9 cellular contexts compared by ENCODE assay signal in the genomic region with DNA sequence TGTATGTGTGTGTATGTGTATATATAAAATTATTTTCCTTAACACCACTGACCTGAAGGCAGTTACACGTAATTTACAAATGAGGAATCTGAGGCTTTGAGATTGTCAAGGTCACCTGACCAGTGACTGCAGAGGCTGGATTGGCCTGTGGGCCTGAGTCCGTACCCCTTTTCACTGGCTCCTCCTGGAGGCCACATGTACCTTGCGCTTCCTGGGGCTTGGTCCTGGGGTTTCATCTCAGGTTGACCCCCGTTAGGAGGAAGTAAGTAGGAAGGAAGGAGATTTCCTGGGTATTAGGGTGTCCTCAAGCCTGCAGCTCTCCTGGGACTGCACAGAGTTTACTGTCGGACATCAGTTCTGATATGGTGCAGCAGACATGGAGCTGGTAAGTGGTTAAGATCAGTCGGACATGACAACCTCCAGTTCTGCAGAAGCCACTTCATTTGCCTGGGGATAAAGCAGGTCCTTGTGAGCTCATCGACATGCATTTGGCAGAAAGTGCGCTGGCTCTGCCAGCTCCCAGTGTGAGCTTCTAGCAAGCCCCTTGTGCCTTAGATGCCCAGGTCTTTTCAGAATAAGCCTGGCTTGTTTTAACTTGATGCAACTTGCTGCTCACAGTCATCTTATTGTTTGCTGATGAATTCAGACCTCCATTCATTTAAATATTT.
DNase-seq lines count a peak whose midpoint lies in the region; ATAC-seq and TF ChIP-seq lines count a peak whose summit lies in the region.
"Had no signal": no experiment of that assay in that cellular context is flagged by ENCODE, and none has a peak within 500 bp of the region (broad histone marks: within the 10 kb centered on the region; RNA-seq: fewer than 3 reads in every experiment).

No MANE protein-coding gene starts in this region.

- H4K20me1 ChIP-seq in BLaER1 treated with 17β-estradiol and CSF1 and Interleukin-3, amounts not matched to agents 10 nM and 100 nM, result peaks cover 0 to 23% (median 6%) of the 10 kb centered on the region in 11 experiments; a peak in 7 of 22 replicates

- peak overlapping the region in 7 of 11 experiments; percentile 18 to 52 (median 42); a peak in 11 of 22 replicates for H3K27ac ChIP-seq in BLaER1 treated with 17β-estradiol and CSF1 and Interleukin-3, amounts not matched to agents 10 nM and 100 nM
- peak overlapping the region; percentile 23 for H3K27ac ChIP-seq in epithelial cell of prostate

- H3K9me3 ChIP-seq in BLaER1 treated with 17β-estradiol and CSF1 and Interleukin-3, amounts not matched to agents 10 nM and 100 nM (replicated peaks in 1 of 11), result no peaks in the 10 kb centered on the region

- H3K36me3 ChIP-seq in BLaER1 treated with 17β-estradiol and CSF1 and Interleukin-3, amounts not matched to agents 10 nM and 100 nM, result no peaks in the 10 kb centered on the region

- TF ChIP-seq POLR2A in NB4 (IDR thresholded peaks at IDR 0.05; ENCODE audit: extremely low read depth, insufficient read length), result no peak

- DNase-seq in NB4 (ENCODE audit: low read depth) (peak; percentile 93), epithelial cell of prostate (ENCODE audit: low read depth, low spot score) (peak; percentile 54), retinal pigment epithelial cell (ENCODE audit: low read depth) (no peak), NCI-H2227 treated with DMSO at 0.1 percent for 48 hours (lab: John Stamatoyannopoulos, UW) (no peak), NCI-H1930 (lab: John Stamatoyannopoulos, UW) (no peak), DMS153 (lab: John Stamatoyannopoulos, UW) (no peak)
- DNase-seq: activated B cell treated with CpG ODN at 0.5 μM for 24 hours had no signal

- H3K9ac ChIP-seq in BLaER1 treated with 17β-estradiol and CSF1 and Interleukin-3, amounts not matched to agents 10 nM and 100 nM, result peak overlapping the region in 8 of 11 experiments; percentile 3 to 57 (median 18); a peak in 9 of 22 replicates

- H3K4me2 ChIP-seq in BLaER1 treated with 17β-estradiol and CSF1 and Interleukin-3, amounts not matched to agents 10 nM and 100 nM, result peak overlapping the region; percentile 63 to 92 (median 85)

- peaks cover 28 to 55% (median 46%) of the 10 kb centered on the region in 10 experiments for H3K4me1 ChIP-seq in BLaER1 treated with 17β-estradiol and CSF1 and Interleukin-3, amounts not matched to agents 10 nM and 100 nM

- H3K27me3 ChIP-seq in BLaER1 treated with 17β-estradiol and CSF1 and Interleukin-3, amounts not matched to agents 10 nM and 100 nM, result no peaks in the 10 kb centered on the region

- peak overlapping the region in 2 of 10 experiments; percentile 3 to 22; a peak in 1 of 20 replicates for H3K4me3 ChIP-seq in BLaER1 treated with 17β-estradiol and CSF1 and Interleukin-3, amounts not matched to agents 10 nM and 100 nM
- peak overlapping the region; percentile 45 for H3K4me3 ChIP-seq in NB4 (ENCODE audit: low read depth, low read length)
- H3K4me3 ChIP-seq in retinal pigment epithelial cell (ENCODE audit: low read length), result no peak overlapping the region

- TF ChIP-seq CTCF in NB4 (IDR thresholded peaks at IDR 0.05; ENCODE audit: low read depth, low read length) (peak; percentile 52), retinal pigment epithelial cell (conservative IDR thresholded peaks at IDR 0.05; ENCODE audit: low read depth, low read length) (peak; percentile 53)

- ATAC-seq in GM21526 (IDR thresholded peaks at IDR 0.05; ENCODE audit: low FRiP score, unreplicated experiment), result peak; percentile 52

Comparison
In these comparisons a context has a peak if more than half of its experiments do, and no peak if none do; other contexts are left out.
1. DNase-seq: peak in NB4 (single experiment) and epithelial cell of prostate (single experiment); none in retinal pigment epithelial cell (single experiment), NCI-H2227 treated with DMSO at 0.1 percent for 48 hours (single experiment), NCI-H1930 (0 of 2) and DMS153 (single experiment).